In the genomic region with DNA sequence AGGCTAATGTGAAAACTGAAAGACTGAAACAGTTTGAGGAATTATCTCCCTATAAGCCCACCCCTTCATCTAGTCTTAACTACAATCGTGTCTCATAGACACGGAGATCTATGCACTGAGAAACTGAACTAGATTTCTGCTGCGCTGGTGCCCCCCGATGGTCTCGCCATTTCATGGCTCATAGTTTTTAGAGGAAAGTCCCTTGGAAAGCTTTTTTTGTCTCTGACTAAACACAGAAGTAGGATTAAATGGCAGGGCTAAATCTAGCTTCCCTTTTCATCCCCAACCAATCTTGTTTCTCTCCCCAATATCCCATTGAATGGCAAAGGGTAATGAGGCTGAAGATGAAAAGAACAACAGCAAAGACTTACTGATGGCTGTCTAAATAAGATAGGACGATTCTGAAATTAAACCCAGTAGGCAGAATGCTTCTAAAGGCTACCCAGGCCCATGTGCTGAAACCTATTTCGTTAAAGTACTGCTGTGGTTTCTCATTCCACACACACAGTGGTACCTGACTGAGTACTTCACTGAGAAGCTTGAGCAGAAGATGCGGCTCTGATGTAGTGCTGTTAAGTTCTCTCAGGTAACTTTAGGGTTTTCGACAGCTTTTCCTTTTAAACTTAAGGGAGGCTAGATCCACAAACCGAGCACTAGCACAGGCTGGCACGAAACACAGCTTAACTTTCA, we compare ENCODE assay signal across 8 cellular contexts.
A peak's percentile ranks its signal among the peaks of the same experiment; 100 is the strongest.
DNase-seq lines count a peak whose midpoint lies in the region; ATAC-seq and TF ChIP-seq lines count a peak whose summit lies in the region.

No MANE protein-coding gene starts in this region.

- H2BK5ac ChIP-seq in mesendoderm (ENCODE audit: low read length) = no peak overlapping the region

- H3K56ac ChIP-seq in mesendoderm (ENCODE audit: low read length) = no peak overlapping the region

- no peak overlapping the region for H3K18ac ChIP-seq in mesendoderm (ENCODE audit: low read length)

- TF ChIP-seq CTCF in body of pancreas (IDR thresholded peaks at IDR 0.05) = peak in 4 of 7 experiments; percentile 32 to 47 (median 39)

- intact Hi-C loops in body of pancreas (cut with DNase I) = no loop called here

- no peak overlapping the region for H3K23ac ChIP-seq in mesendoderm (ENCODE audit: low read length)

- TF ChIP-seq POLR2A in body of pancreas (IDR thresholded peaks at IDR 0.05) = no peak

- peaks cover 58% of the 10 kb centered on the region for H3K4me1 Mint-ChIP-seq in stimulated activated naive CD8-positive, alpha-beta T cell treated with anti-CD3 and anti-CD28 coated beads, Interleukin-15, amount 100 ng/mL, for 72 hours

- WGBS in body of pancreas, 2 donors = 55 to 65% methylated on average over 11 of the region's 11 CpGs
- WGBS in mesendoderm (ENCODE audit: extremely low coverage, insufficient coverage, low lambda C conversion rate) = no CpG with 5 or more reads among the region's 11 CpGs

- no peak overlapping the region for H3K4me3 ChIP-seq in body of pancreas
- H3K4me3 ChIP-seq in mesendoderm (ENCODE audit: low read length) = no peak overlapping the region

- no peak overlapping the region for H2AK5ac ChIP-seq in mesendoderm (ENCODE audit: low read length)

- no peaks in the 10 kb centered on the region for H3K79me2 ChIP-seq in mesendoderm (ENCODE audit: control insufficient read depth, insufficient read depth, low read length)

- H4K8ac ChIP-seq in mesendoderm (ENCODE audit: low read depth, low read length) = no peak overlapping the region

- H2BK15ac ChIP-seq in mesendoderm (replicated peaks; ENCODE audit: low read depth) = no peak overlapping the region

- no peaks in the 10 kb centered on the region for H3K27me3 Mint-ChIP-seq in stimulated activated naive CD8-positive, alpha-beta T cell treated with anti-CD3 and anti-CD28 coated beads, Interleukin-15, amount 100 ng/mL, for 72 hours

- no peak overlapping the region for H3K4me2 ChIP-seq in mesendoderm (ENCODE audit: low read length)

- H3K4ac ChIP-seq in mesendoderm (ENCODE audit: low read depth, low read length) = no peak overlapping the region

- no peak overlapping the region for H3K9ac ChIP-seq in mesendoderm (ENCODE audit: low read length)

- H3K79me1 ChIP-seq in mesendoderm (ENCODE audit: low read length) = no peaks in the 10 kb centered on the region

- H3K27ac Mint-ChIP-seq in stimulated activated naive CD8-positive, alpha-beta T cell treated with anti-CD3 and anti-CD28 coated beads, Interleukin-15, amount 100 ng/mL, for 72 hours = peak overlapping the region in 1 of 2 donors; percentile 48

- ATAC-seq in HG02885 (IDR thresholded peaks at IDR 0.05; ENCODE audit: poor library complexity, unreplicated experiment) (peak; percentile 60), body of pancreas (no peak)
- ATAC-seq in stimulated activated naive CD8-positive, alpha-beta T cell treated with anti-CD3 and anti-CD28 coated beads, Interleukin-15, amount 100 ng/mL, for 72 hours = peak; percentile 82

- H4K5ac ChIP-seq in mesendoderm (ENCODE audit: low read length) = no peak overlapping the region

- H3K4me3 Mint-ChIP-seq in stimulated activated naive CD8-positive, alpha-beta T cell treated with anti-CD3 and anti-CD28 coated beads, Interleukin-15, amount 100 ng/mL, for 72 hours = peak overlapping the region; percentile 16 to 19

- no peak overlapping the region for H3K27ac ChIP-seq in body of pancreas
- no peak overlapping the region for H3K27ac ChIP-seq in mesendoderm (ENCODE audit: low read depth, low read length)

- no peaks in the 10 kb centered on the region for H3K9me3 Mint-ChIP-seq in stimulated activated naive CD8-positive, alpha-beta T cell treated with anti-CD3 and anti-CD28 coated beads, Interleukin-15, amount 100 ng/mL, for 72 hours

- H3K27me3 ChIP-seq in body of pancreas = no peaks in the 10 kb centered on the region
- H3K27me3 ChIP-seq in mesendoderm (ENCODE audit: insufficient read depth, low read length, poor library complexity) = no peaks in the 10 kb centered on the region

- H3K4me1 ChIP-seq in body of pancreas (no peaks in the 10 kb centered on the region), mesendoderm (ENCODE audit: control insufficient read depth, low read depth, low read length) (no peaks in the 10 kb centered on the region)

- H2BK120ac ChIP-seq in mesendoderm (ENCODE audit: low read depth, low read length) = no peak overlapping the region

- DNase-seq in DMS53 (lab: John Stamatoyannopoulos, UW) (peak; percentile 10), DMS53 treated with DMSO at 0.1 percent for 48 hours (lab: John Stamatoyannopoulos, UW; ENCODE audit: unreplicated experiment) (no peak), T1000 (lab: John Stamatoyannopoulos, UW) (peak; percentile 12), body of pancreas (peak; percentile 25 to 47 (median 26)), mesendoderm (peak; percentile 58), NCI-H146 treated with DMSO at 0.1 percent for 48 hours (lab: John Stamatoyannopoulos, UW; ENCODE audit: unreplicated experiment) (no peak)
- DNase-seq in stimulated activated naive CD8-positive, alpha-beta T cell treated with anti-CD3 and anti-CD28 coated beads, Interleukin-15, amount 100 ng/mL, for 72 hours = peak; percentile 47 to 75

- no peaks in the 10 kb centered on the region for H3K9me3 ChIP-seq in body of pancreas

- H3K36me3 ChIP-seq in body of pancreas (replicated peaks in 1 of 2; ENCODE audit: insufficient read depth in 1 of 2, low read depth in 2 of 2) = no peaks in the 10 kb centered on the region
- H3K36me3 ChIP-seq in mesendoderm (ENCODE audit: control insufficient read depth, insufficient read depth, low read length) = no peaks in the 10 kb centered on the region

Comparison
In these comparisons a context has a peak if more than half of its experiments do, and no peak if none do; other contexts are left out.
1. DNase-seq: peak in DMS53 (single experiment), T1000 (single experiment), body of pancreas (4 of 4), mesendoderm (single experiment) and stimulated activated naive CD8-positive, alpha-beta T cell treated with anti-CD3 and anti-CD28 coated beads, Interleukin-15, amount 100 ng/mL, for 72 hours (2 of 2); none in DMS53 treated with DMSO at 0.1 percent for 48 hours (single experiment) and NCI-H146 treated with DMSO at 0.1 percent for 48 hours (single experiment).